Comparison of ENCODE assay signal across 8 cellular contexts in genomic region chr16:3123986-3124886, GRCh38. TPM values are rescaled to one million over a fixed set of nuclear protein-coding genes. Genes with fewer than 3 reads are reported as not detected.
A peak's percentile ranks its signal among the peaks of the same experiment; 100 is the strongest.
DNase-seq lines count a peak whose midpoint lies in the region; ATAC-seq and TF ChIP-seq lines count a peak whose summit lies in the region.

No MANE protein-coding gene starts in this region.

- H3K36me3 Mint-ChIP-seq in activated naive CD8-positive, alpha-beta T cell treated with anti-CD3 and anti-CD28 coated beads, Interleukin-2, amount 10 ng/mL, durations not matched to agents 7 days and 5 days: peaks cover 5% of the 10 kb centered on the region
- H3K36me3 Mint-ChIP-seq in type B pancreatic cell: peaks cover 3% of the 10 kb centered on the region

- H3K27me3 ChIP-seq in cardiac muscle cell: no peaks in the 10 kb centered on the region

- no peaks in the 10 kb centered on the region for H3K27me3 Mint-ChIP-seq in activated naive CD8-positive, alpha-beta T cell treated with anti-CD3 and anti-CD28 coated beads, Interleukin-2, amount 10 ng/mL, durations not matched to agents 7 days and 5 days
- no peaks in the 10 kb centered on the region for H3K27me3 Mint-ChIP-seq in type B pancreatic cell

- H3K4me1 Mint-ChIP-seq in activated naive CD8-positive, alpha-beta T cell treated with anti-CD3 and anti-CD28 coated beads, Interleukin-2, amount 10 ng/mL, durations not matched to agents 7 days and 5 days: peaks cover 28% of the 10 kb centered on the region
- peaks cover 11% of the 10 kb centered on the region for H3K4me1 Mint-ChIP-seq in type B pancreatic cell (ENCODE audit: unreplicated experiment)

- peak overlapping the region; percentile 97 for H3K4me3 Mint-ChIP-seq in activated naive CD8-positive, alpha-beta T cell treated with anti-CD3 and anti-CD28 coated beads, Interleukin-2, amount 10 ng/mL, durations not matched to agents 7 days and 5 days
- peak overlapping the region; percentile 95 for H3K4me3 Mint-ChIP-seq in type B pancreatic cell

- peak; percentile 88 for ATAC-seq in HG02678 (IDR thresholded peaks at IDR 0.05; ENCODE audit: unreplicated experiment)
- peak; percentile 86 for ATAC-seq in activated naive CD8-positive, alpha-beta T cell treated with anti-CD3 and anti-CD28 coated beads, Interleukin-2, amount 10 ng/mL, durations not matched to agents 7 days and 5 days (ENCODE audit: low read depth)

- peak overlapping the region; percentile 47 for H3K4me3 ChIP-seq in cardiac muscle cell

- POLR2A ChIA-PET in activated naive CD8-positive, alpha-beta T cell treated with anti-CD3 and anti-CD28 coated beads, Interleukin-2, amount 10 ng/mL, durations not matched to agents 7 days and 5 days (lab: Charles Lee): interaction anchor here (0.6 to 7.0 kb wide), 16 partner anchors 10 to 379 kb away, joined by 3 to 121 read pairs (median 4); partner anchors contain the start of genes HCFC1R1, IL32, THOC6 and ZNF213

- H3K9me3 ChIP-seq in cardiac muscle cell (ENCODE audit: low read depth): no peaks in the 10 kb centered on the region

- peak; percentile 37 for TF ChIP-seq CTCF in GM12873 (IDR thresholded peaks at IDR 0.05; ENCODE audit: insufficient read depth, low read depth, low read length, missing control alignments)
- TF ChIP-seq CTCF in cardiac muscle cell (IDR thresholded peaks at IDR 0.05; ENCODE audit: low read depth, low read length): peak; percentile 27
- TF ChIP-seq CTCF in type B pancreatic cell (conservative IDR thresholded peaks at IDR 0.05): peak; percentile 24

- H3K36me3 ChIP-seq in cardiac muscle cell: peaks cover 7% of the 10 kb centered on the region

- DNase-seq in NCI-H1105 treated with DMSO at 0.1 percent for 48 hours (lab: John Stamatoyannopoulos, UW): peak; percentile 87
- DNase-seq in SKM-1 treated with dmso at 0.1 percent for 144 hours (lab: John Stamatoyannopoulos, UW; ENCODE audit: unreplicated experiment): peak; percentile 96
- DNase-seq in activated naive CD8-positive, alpha-beta T cell treated with anti-CD3 and anti-CD28 coated beads, Interleukin-2, amount 10 ng/mL, durations not matched to agents 7 days and 5 days: peak; percentile 98
- DNase-seq in cardiac muscle cell (ENCODE audit: low read depth in 1 of 2, low spot score in 1 of 2): peak; percentile 96 to 99
- DNase-seq in pons (ENCODE audit: low spot score): peak; percentile 94
- DNase-seq in type B pancreatic cell (ENCODE audit: extremely low spot score, unreplicated experiment): peak; percentile 96

- peak overlapping the region; percentile 98 for H3K27ac Mint-ChIP-seq in activated naive CD8-positive, alpha-beta T cell treated with anti-CD3 and anti-CD28 coated beads, Interleukin-2, amount 10 ng/mL, durations not matched to agents 7 days and 5 days
- H3K27ac Mint-ChIP-seq in type B pancreatic cell: peak overlapping the region; percentile 93

- peak overlapping the region; percentile 7 for H3K27ac ChIP-seq in cardiac muscle cell

- H3K4me1 ChIP-seq in cardiac muscle cell (ENCODE audit: low read depth): peaks cover 4% of the 10 kb centered on the region

- no peaks in the 10 kb centered on the region for H3K9me3 Mint-ChIP-seq in activated naive CD8-positive, alpha-beta T cell treated with anti-CD3 and anti-CD28 coated beads, Interleukin-2, amount 10 ng/mL, durations not matched to agents 7 days and 5 days
- H3K9me3 Mint-ChIP-seq in type B pancreatic cell: no peaks in the 10 kb centered on the region

RNA-seq across cellular contexts. Expression of gene ZNF213, which starts 10.6 kb away (rescaled TPM):
- 10 to 100 TPM; 12.9 to 13.3 TPM for total RNA-seq in activated naive CD8-positive, alpha-beta T cell treated with anti-CD3 and anti-CD28 coated beads, Interleukin-2, amount 10 ng/mL, durations not matched to agents 7 days and 5 days
- total RNA-seq in cardiac muscle cell: 7.5 and 8.4 TPM in 2 replicates
- 10.1 and 13.6 TPM in 2 replicates for polyA plus RNA-seq in cardiac muscle cell
- total RNA-seq in type B pancreatic cell (ENCODE audit: low replicate concordance): 11.6 and 13.3 TPM in 2 replicates

RNA-seq across cellular contexts. Expression of gene ZNF205, which starts 11.8 kb away (rescaled TPM):
- total RNA-seq in activated naive CD8-positive, alpha-beta T cell treated with anti-CD3 and anti-CD28 coated beads, Interleukin-2, amount 10 ng/mL, durations not matched to agents 7 days and 5 days: not detected
- 26.7 and 37.3 TPM in 2 replicates for total RNA-seq in cardiac muscle cell
- 13.2 and 14.4 TPM in 2 replicates for polyA plus RNA-seq in cardiac muscle cell
- 15.0 and 18.2 TPM in 2 replicates for total RNA-seq in type B pancreatic cell (ENCODE audit: low replicate concordance)

RNA-seq across cellular contexts. Expression of gene ZSCAN10, which starts 25.1 kb away (rescaled TPM):
- under 1 TPM; 0.37 to 0.39 TPM for total RNA-seq in activated naive CD8-positive, alpha-beta T cell treated with anti-CD3 and anti-CD28 coated beads, Interleukin-2, amount 10 ng/mL, durations not matched to agents 7 days and 5 days
- total RNA-seq in cardiac muscle cell: 0.42 and 0.78 TPM in 2 replicates
- polyA plus RNA-seq in cardiac muscle cell: 0.74 TPM in 1 of 2 replicates, not detected in the other
- total RNA-seq in type B pancreatic cell (ENCODE audit: low replicate concordance): not detected in 2 replicates

RNA-seq across cellular contexts. Expression of gene IL32, which starts 58.8 kb away (rescaled TPM):
- total RNA-seq in activated naive CD8-positive, alpha-beta T cell treated with anti-CD3 and anti-CD28 coated beads, Interleukin-2, amount 10 ng/mL, durations not matched to agents 7 days and 5 days: 1,000 to 10,000 TPM; 2,319 to 2,425 TPM
- total RNA-seq in cardiac muscle cell (0.66 TPM in 1 of 2 replicates, not detected in the other), type B pancreatic cell (ENCODE audit: low replicate concordance) (12.7 and 44.1 TPM in 2 replicates)
- polyA plus RNA-seq in cardiac muscle cell: 0.35 TPM in 1 of 2 replicates, not detected in the other

Comparison
In these comparisons a context has a peak if more than half of its experiments do, and no peak if none do; other contexts are left out.
1. Peak in every context shown above with its lines: DNase-seq, ATAC-seq, H3K4me3 ChIP-seq and H3K27ac ChIP-seq.
2. RNA of gene ZNF205, which starts 11.8 kb away (total RNA-seq): 26.7 to 37.3 TPM in cardiac muscle cell and 15.0 to 18.2 TPM in type B pancreatic cell; not detected in activated naive CD8-positive, alpha-beta T cell treated with anti-CD3 and anti-CD28 coated beads, Interleukin-2, amount 10 ng/mL, durations not matched to agents 7 days and 5 days; every median in the first group is over 10 times any median in the second.